Comparison of ENCODE assay signal across 1 cellular context in the genomic region with DNA sequence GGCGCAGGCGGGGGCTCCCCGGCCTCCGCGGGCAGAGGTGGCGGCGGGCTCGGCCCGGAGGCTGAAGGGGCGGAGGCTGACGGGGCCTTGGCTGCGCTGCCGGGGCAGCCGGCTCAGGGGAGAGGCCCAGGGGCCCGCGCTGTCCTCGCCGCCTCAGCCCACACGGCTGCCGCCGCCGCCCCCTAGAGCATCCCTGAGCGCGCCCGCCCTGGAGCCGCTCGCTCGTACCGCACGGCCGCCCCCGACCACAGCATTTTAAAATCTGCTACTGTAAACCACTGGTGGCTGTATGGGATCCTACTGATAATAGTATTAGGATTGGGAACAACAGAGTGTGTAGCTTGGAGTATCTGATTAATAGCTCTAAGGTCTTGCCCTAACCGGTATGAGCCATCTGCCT.
TF ChIP-seq lines count a peak whose summit lies in the region.

No MANE protein-coding gene starts in this region.

TF ChIP-seq in H1, 55 proteins besides CTCF, POLR2A, EP300 and RAD21:
- no peak for TF ChIP-seq YY1 (IDR thresholded peaks at IDR 0.05; ENCODE audit: low read depth, low read length)
- TF ChIP-seq RNF2 (IDR thresholded peaks at IDR 0.05; ENCODE audit: borderline replicate concordance, low read depth, low read length, missing control alignments, poor library complexity, severe bottlenecking), result no peak
- no peak for TF ChIP-seq CHD2 (IDR thresholded peaks at IDR 0.05; ENCODE audit: low read length)
- TF ChIP-seq CEBPB (IDR thresholded peaks at IDR 0.05; ENCODE audit: low read depth, low read length), result no peak
- TF ChIP-seq, protein P1, sequence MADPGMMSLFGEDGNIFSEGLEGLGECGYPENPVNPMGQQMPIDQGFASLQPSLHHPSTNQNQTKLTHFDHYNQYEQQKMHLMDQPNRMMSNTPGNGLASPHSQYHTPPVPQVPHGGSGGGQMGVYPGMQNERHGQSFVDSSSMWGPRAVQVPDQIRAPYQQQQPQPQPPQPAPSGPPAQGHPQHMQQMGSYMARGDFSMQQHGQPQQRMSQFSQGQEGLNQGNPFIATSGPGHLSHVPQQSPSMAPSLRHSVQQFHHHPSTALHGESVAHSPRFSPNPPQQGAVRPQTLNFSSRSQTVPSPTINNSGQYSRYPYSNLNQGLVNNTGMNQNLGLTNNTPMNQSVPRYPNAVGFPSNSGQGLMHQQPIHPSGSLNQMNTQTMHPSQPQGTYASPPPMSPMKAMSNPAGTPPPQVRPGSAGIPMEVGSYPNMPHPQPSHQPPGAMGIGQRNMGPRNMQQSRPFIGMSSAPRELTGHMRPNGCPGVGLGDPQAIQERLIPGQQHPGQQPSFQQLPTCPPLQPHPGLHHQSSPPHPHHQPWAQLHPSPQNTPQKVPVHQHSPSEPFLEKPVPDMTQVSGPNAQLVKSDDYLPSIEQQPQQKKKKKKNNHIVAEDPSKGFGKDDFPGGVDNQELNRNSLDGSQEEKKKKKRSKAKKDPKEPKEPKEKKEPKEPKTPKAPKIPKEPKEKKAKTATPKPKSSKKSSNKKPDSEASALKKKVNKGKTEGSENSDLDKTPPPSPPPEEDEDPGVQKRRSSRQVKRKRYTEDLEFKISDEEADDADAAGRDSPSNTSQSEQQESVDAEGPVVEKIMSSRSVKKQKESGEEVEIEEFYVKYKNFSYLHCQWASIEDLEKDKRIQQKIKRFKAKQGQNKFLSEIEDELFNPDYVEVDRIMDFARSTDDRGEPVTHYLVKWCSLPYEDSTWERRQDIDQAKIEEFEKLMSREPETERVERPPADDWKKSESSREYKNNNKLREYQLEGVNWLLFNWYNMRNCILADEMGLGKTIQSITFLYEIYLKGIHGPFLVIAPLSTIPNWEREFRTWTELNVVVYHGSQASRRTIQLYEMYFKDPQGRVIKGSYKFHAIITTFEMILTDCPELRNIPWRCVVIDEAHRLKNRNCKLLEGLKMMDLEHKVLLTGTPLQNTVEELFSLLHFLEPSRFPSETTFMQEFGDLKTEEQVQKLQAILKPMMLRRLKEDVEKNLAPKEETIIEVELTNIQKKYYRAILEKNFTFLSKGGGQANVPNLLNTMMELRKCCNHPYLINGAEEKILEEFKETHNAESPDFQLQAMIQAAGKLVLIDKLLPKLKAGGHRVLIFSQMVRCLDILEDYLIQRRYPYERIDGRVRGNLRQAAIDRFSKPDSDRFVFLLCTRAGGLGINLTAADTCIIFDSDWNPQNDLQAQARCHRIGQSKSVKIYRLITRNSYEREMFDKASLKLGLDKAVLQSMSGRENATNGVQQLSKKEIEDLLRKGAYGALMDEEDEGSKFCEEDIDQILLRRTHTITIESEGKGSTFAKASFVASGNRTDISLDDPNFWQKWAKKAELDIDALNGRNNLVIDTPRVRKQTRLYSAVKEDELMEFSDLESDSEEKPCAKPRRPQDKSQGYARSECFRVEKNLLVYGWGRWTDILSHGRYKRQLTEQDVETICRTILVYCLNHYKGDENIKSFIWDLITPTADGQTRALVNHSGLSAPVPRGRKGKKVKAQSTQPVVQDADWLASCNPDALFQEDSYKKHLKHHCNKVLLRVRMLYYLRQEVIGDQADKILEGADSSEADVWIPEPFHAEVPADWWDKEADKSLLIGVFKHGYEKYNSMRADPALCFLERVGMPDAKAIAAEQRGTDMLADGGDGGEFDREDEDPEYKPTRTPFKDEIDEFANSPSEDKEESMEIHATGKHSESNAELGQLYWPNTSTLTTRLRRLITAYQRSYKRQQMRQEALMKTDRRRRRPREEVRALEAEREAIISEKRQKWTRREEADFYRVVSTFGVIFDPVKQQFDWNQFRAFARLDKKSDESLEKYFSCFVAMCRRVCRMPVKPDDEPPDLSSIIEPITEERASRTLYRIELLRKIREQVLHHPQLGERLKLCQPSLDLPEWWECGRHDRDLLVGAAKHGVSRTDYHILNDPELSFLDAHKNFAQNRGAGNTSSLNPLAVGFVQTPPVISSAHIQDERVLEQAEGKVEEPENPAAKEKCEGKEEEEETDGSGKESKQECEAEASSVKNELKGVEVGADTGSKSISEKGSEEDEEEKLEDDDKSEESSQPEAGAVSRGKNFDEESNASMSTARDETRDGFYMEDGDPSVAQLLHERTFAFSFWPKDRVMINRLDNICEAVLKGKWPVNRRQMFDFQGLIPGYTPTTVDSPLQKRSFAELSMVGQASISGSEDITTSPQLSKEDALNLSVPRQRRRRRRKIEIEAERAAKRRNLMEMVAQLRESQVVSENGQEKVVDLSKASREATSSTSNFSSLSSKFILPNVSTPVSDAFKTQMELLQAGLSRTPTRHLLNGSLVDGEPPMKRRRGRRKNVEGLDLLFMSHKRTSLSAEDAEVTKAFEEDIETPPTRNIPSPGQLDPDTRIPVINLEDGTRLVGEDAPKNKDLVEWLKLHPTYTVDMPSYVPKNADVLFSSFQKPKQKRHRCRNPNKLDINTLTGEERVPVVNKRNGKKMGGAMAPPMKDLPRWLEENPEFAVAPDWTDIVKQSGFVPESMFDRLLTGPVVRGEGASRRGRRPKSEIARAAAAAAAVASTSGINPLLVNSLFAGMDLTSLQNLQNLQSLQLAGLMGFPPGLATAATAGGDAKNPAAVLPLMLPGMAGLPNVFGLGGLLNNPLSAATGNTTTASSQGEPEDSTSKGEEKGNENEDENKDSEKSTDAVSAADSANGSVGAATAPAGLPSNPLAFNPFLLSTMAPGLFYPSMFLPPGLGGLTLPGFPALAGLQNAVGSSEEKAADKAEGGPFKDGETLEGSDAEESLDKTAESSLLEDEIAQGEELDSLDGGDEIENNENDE (IDR thresholded peaks at IDR 0.05; ENCODE audit: insufficient replicate concordance, low read length), result no peak
- TF ChIP-seq, protein P2, sequence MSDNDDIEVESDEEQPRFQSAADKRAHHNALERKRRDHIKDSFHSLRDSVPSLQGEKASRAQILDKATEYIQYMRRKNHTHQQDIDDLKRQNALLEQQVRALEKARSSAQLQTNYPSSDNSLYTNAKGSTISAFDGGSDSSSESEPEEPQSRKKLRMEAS (IDR thresholded peaks at IDR 0.05), result no peak
- TF ChIP-seq BRCA1 (IDR thresholded peaks at IDR 0.05; ENCODE audit: low read depth, low read length), result no peak
- TF ChIP-seq, protein P3, sequence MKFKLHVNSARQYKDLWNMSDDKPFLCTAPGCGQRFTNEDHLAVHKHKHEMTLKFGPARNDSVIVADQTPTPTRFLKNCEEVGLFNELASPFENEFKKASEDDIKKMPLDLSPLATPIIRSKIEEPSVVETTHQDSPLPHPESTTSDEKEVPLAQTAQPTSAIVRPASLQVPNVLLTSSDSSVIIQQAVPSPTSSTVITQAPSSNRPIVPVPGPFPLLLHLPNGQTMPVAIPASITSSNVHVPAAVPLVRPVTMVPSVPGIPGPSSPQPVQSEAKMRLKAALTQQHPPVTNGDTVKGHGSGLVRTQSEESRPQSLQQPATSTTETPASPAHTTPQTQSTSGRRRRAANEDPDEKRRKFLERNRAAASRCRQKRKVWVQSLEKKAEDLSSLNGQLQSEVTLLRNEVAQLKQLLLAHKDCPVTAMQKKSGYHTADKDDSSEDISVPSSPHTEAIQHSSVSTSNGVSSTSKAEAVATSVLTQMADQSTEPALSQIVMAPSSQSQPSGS (IDR thresholded peaks at IDR 0.05; ENCODE audit: low read length), result no peak
- TF ChIP-seq SIX5 (IDR thresholded peaks at IDR 0.05; ENCODE audit: low read depth, low read length), result no peak
- TF ChIP-seq TAF7 (optimal IDR thresholded peaks at IDR 0.05; ENCODE audit: borderline replicate concordance, low read depth, low read length), result no peak
